8 cellular contexts compared by ENCODE assay signal in genomic region chr17:16027708-16028584, GRCh38. TPM values are rescaled to one million over a fixed set of nuclear protein-coding genes. Genes with fewer than 3 reads are reported as not detected.
DNase-seq lines count a peak whose midpoint lies in the region; ATAC-seq and TF ChIP-seq lines count a peak whose summit lies in the region.

No MANE protein-coding gene starts in this region.

- no peak overlapping the region for H3K4me3 Mint-ChIP-seq in Caco-2 (ENCODE audit: unreplicated experiment)
- peak overlapping the region; percentile 52 for H3K4me3 Mint-ChIP-seq in activated naive CD4-positive, alpha-beta T cell treated with anti-CD3 and anti-CD28 coated beads for 36 hours

- H3K4me3 ChIP-seq in Caco-2 (ENCODE audit: low read depth, low read length) (no peak overlapping the region), right cardiac atrium (ENCODE audit: low read length) (no peak overlapping the region)

- H3K9me3 Mint-ChIP-seq in Caco-2 (ENCODE audit: unreplicated experiment): no peaks in the 10 kb centered on the region
- H3K9me3 Mint-ChIP-seq in activated naive CD4-positive, alpha-beta T cell treated with anti-CD3 and anti-CD28 coated beads for 36 hours: no peaks in the 10 kb centered on the region

- POLR2A ChIA-PET in Caco-2 (lab: Charles Lee): no interaction called here

- 74% methylated on average over 5 of the region's 5 CpGs for WGBS in right cardiac atrium

- BruUV-seq in Caco-2 (replicated peaks; lab: Mats Ljungman, UMichigan): TSS peak; percentile 48

- H3K36me3 ChIP-seq in Caco-2 (ENCODE audit: control insufficient read depth, insufficient read depth, low read length): no peaks in the 10 kb centered on the region

- peak overlapping the region; percentile 20 for H3K27ac ChIP-seq in right cardiac atrium (ENCODE audit: low read length)

- no peak for TF ChIP-seq CTCF in Caco-2 (IDR thresholded peaks at IDR 0.05; ENCODE audit: insufficient read depth in 1 of 2, low read depth in 1 of 2, low read length in 1 of 2, severe bottlenecking in 1 of 2, unreplicated experiment in 1 of 2)

- intact Hi-C loops in Caco-2 (cut with micrococcal nuclease; ENCODE audit: unreplicated experiment) (no loop called here), right cardiac atrium (cut with DNase I) (no loop called here)
- intact Hi-C loops in activated naive CD4-positive, alpha-beta T cell treated with anti-CD3 and anti-CD28 coated beads for 36 hours (cut with micrococcal nuclease): loop anchor here (1.0 to 5.0 kb wide), 11 partner anchors 29 to 509 kb away; partner anchors contain the start of genes NCOR1, TRPV2, TTC19 and ZSWIM7

- H3K27me3 ChIP-seq in Caco-2 (replicated peaks; ENCODE audit: control insufficient read depth, insufficient read depth, low read length) (no peaks in the 10 kb centered on the region), right cardiac atrium (ENCODE audit: control insufficient read depth, insufficient read depth) (no peaks in the 10 kb centered on the region)

- no peak overlapping the region for H3K27ac Mint-ChIP-seq in Caco-2 (ENCODE audit: unreplicated experiment)
- peak overlapping the region; percentile 97 for H3K27ac Mint-ChIP-seq in activated naive CD4-positive, alpha-beta T cell treated with anti-CD3 and anti-CD28 coated beads for 36 hours

- H3K9me3 ChIP-seq in Caco-2: no peaks in the 10 kb centered on the region
- no peaks in the 10 kb centered on the region for H3K9me3 ChIP-seq in right cardiac atrium (ENCODE audit: control insufficient read depth, low read length)

- CTCF ChIA-PET in Caco-2 (lab: Charles Lee): no interaction called here
- CTCF ChIA-PET in activated naive CD4-positive, alpha-beta T cell treated with anti-CD3 and anti-CD28 coated beads for 36 hours (lab: Charles Lee): interaction anchor here (1.3 kb wide), 1 partner anchor 10 kb away, joined by 3 read pairs; no protein-coding TSS in a partner anchor

- DNase-seq in Caco-2: no peak
- peak; percentile 66 for DNase-seq in MV-4-11 (lab: John Stamatoyannopoulos, UW)
- peak; percentile 82 for DNase-seq in activated naive CD4-positive, alpha-beta T cell treated with anti-CD3 and anti-CD28 coated beads for 36 hours
- DNase-seq in right cardiac atrium: no peak
- DNase-seq in stimulated activated CD4-positive, alpha-beta T cell treated with anti-CD3 and anti-CD28 coated beads, Interleukin-4, amount 100 ng/mL, for 4 hours: peak; percentile 38 to 54
- no peak for DNase-seq in NCI-H2196 (lab: John Stamatoyannopoulos, UW; ENCODE audit: unreplicated experiment)
- no peak for DNase-seq in T-helper 9 cell

- H3K4me1 ChIP-seq in Caco-2: no peaks in the 10 kb centered on the region
- no peaks in the 10 kb centered on the region for H3K4me1 ChIP-seq in right cardiac atrium (ENCODE audit: control insufficient read depth, insufficient read depth, low read length)

- no peaks in the 10 kb centered on the region for H3K27me3 Mint-ChIP-seq in Caco-2 (ENCODE audit: insufficient read depth, unreplicated experiment)
- H3K27me3 Mint-ChIP-seq in activated naive CD4-positive, alpha-beta T cell treated with anti-CD3 and anti-CD28 coated beads for 36 hours (ENCODE audit: low read depth): no peaks in the 10 kb centered on the region

- peaks cover 67% of the 10 kb centered on the region for H3K36me3 Mint-ChIP-seq in Caco-2 (ENCODE audit: insufficient read depth, unreplicated experiment)
- H3K36me3 Mint-ChIP-seq in activated naive CD4-positive, alpha-beta T cell treated with anti-CD3 and anti-CD28 coated beads for 36 hours (ENCODE audit: low read depth): peaks cover 65% of the 10 kb centered on the region

- H3K4me1 Mint-ChIP-seq in Caco-2 (ENCODE audit: low read depth, unreplicated experiment): no peaks in the 10 kb centered on the region
- peaks cover 40% of the 10 kb centered on the region for H3K4me1 Mint-ChIP-seq in activated naive CD4-positive, alpha-beta T cell treated with anti-CD3 and anti-CD28 coated beads for 36 hours (ENCODE audit: low read depth)

- ATAC-seq in GM21576 (IDR thresholded peaks at IDR 0.05; ENCODE audit: unreplicated experiment): peak; percentile 80
- ATAC-seq in right cardiac atrium: peak; percentile 74 to 93

RNA-seq across cellular contexts. Expression of gene TTC19, which starts 28.3 kb away (rescaled TPM):
- total RNA-seq in Caco-2 (2022) (20.2 and 21.9 TPM in 2 replicates), right cardiac atrium (10 to 100 TPM; 24.7 to 31.8 (median 26.8) TPM)
- total RNA-seq in activated naive CD4-positive, alpha-beta T cell treated with anti-CD3 and anti-CD28 coated beads for 36 hours: 10 to 100 TPM; 18.8 to 20.8 TPM
- 17.1 TPM for polyA plus RNA-seq in right cardiac atrium

RNA-seq across cellular contexts. Expression of gene ZSWIM7, which starts 28.4 kb away (rescaled TPM):
- total RNA-seq in Caco-2 (2022) (10.4 and 13.8 TPM in 2 replicates), right cardiac atrium (10 to 100 TPM; 21.9 to 33.3 (median 29.8) TPM)
- total RNA-seq in activated naive CD4-positive, alpha-beta T cell treated with anti-CD3 and anti-CD28 coated beads for 36 hours: 10 to 100 TPM in 1 of 2 experiments, 1 to 10 TPM in 1; 8.3 to 10.8 TPM
- polyA plus RNA-seq in right cardiac atrium: 45.2 TPM

Comparison
In these comparisons a context has a peak if more than half of its experiments do, and no peak if none do; other contexts are left out.
1. DNase-seq: peak in MV-4-11 (single experiment), activated naive CD4-positive, alpha-beta T cell treated with anti-CD3 and anti-CD28 coated beads for 36 hours (single experiment) and stimulated activated CD4-positive, alpha-beta T cell treated with anti-CD3 and anti-CD28 coated beads, Interleukin-4, amount 100 ng/mL, for 4 hours (2 of 2); none in Caco-2 (0 of 2), right cardiac atrium (0 of 3), NCI-H2196 (single experiment) and T-helper 9 cell (single experiment).